In genomic region chr2:143942486-143942885, GRCh38 we compare ENCODE assay signal across 2 cellular contexts.
TF ChIP-seq lines count a peak whose summit lies in the region.

No MANE protein-coding gene starts in this region.

TF ChIP-seq in GM23338, 12 proteins besides CTCF, POLR2A, EP300 and RAD21 (continued from another document):
- TF ChIP-seq REST (IDR thresholded peaks at IDR 0.05; ENCODE audit: unreplicated experiment) (no peak), NANOG (IDR thresholded peaks at IDR 0.05; ENCODE audit: borderline replicate concordance) (no peak), ETS1 (IDR thresholded peaks at IDR 0.05) (no peak), ZNF331 (CRISPR knock-in tag; IDR thresholded peaks at IDR 0.05; ENCODE audit: low read depth) (no peak), POLR2AphosphoS5 (IDR thresholded peaks at IDR 0.05; ENCODE audit: low read depth) (no peak), EZH2 (IDR thresholded peaks at IDR 0.05; ENCODE audit: low read depth, unreplicated experiment) (no peak), CREB1 (CRISPR knock-in tag; IDR thresholded peaks at IDR 0.05; ENCODE audit: low read depth) (no peak), ZNF462 (CRISPR knock-in tag; IDR thresholded peaks at IDR 0.05) (no peak)

TF ChIP-seq in HepG2, 621 proteins besides CTCF, POLR2A, EP300 and RAD21 (continued from another document):
- TF ChIP-seq ZFP91 (CRISPR knock-in tag; IDR thresholded peaks at IDR 0.05; ENCODE audit: borderline replicate concordance): no peak
- TF ChIP-seq SMC3 (IDR thresholded peaks at IDR 0.05; ENCODE audit: low read length): no peak
- no peak for TF ChIP-seq ZNF782 (CRISPR knock-in tag; IDR thresholded peaks at IDR 0.05; ENCODE audit: borderline replicate concordance)
- no peak for TF ChIP-seq ZKSCAN8 (CRISPR knock-in tag; IDR thresholded peaks at IDR 0.05; ENCODE audit: borderline replicate concordance)
- TF ChIP-seq PHF5A (CRISPR knock-in tag; IDR thresholded peaks at IDR 0.05; ENCODE audit: low read depth, unreplicated experiment): no peak
- no peak for TF ChIP-seq NFKB2 (CRISPR knock-in tag; IDR thresholded peaks at IDR 0.05; ENCODE audit: borderline replicate concordance)
- no peak for TF ChIP-seq ZNF549 (CRISPR knock-in tag; IDR thresholded peaks at IDR 0.05)
- no peak for TF ChIP-seq ZNF557 (CRISPR knock-in tag; IDR thresholded peaks at IDR 0.05)
